10 cellular contexts compared by ENCODE assay signal in genomic region chr1:11787804-11788436, GRCh38. TPM values are rescaled to one million over a fixed set of nuclear protein-coding genes. Genes with fewer than 3 reads are reported as not detected.
DNase-seq lines count a peak whose midpoint lies in the region; ATAC-seq, FAIRE-seq and TF ChIP-seq lines count a peak whose summit lies in the region.
"Had no signal": no experiment of that assay in that cellular context is flagged by ENCODE, and none has a peak within 500 bp of the region (broad histone marks: within the 10 kb centered on the region; RNA-seq: fewer than 3 reads in every experiment).

No MANE protein-coding gene starts in this region.

- H3K27me3 ChIP-seq in H7 (ENCODE audit: control insufficient read depth, insufficient read depth, low read length) = no peaks in the 10 kb centered on the region
- H3K27me3 ChIP-seq in lower lobe of right lung (ENCODE audit: low read depth) = no peaks in the 10 kb centered on the region
- no peaks in the 10 kb centered on the region for H3K27me3 ChIP-seq in small intestine (ENCODE audit: control insufficient read depth in 2 of 2, insufficient read depth in 2 of 2, low read length in 2 of 2)
- H3K27me3 ChIP-seq: brain microvascular endothelial cell had no signal

- H3K27ac ChIP-seq in cingulate gyrus (ENCODE audit: low read depth, low read length) = peak overlapping the region; percentile 63
- peak overlapping the region; percentile 93 for H3K27ac ChIP-seq in lower lobe of right lung
- H3K27ac ChIP-seq in small intestine (ENCODE audit: low read depth in 1 of 2, low read length in 1 of 2) = peak overlapping the region; percentile 12 to 95
- H3K27ac ChIP-seq: brain microvascular endothelial cell had no signal

- H3K4me1 ChIP-seq in lower lobe of right lung (peaks cover 88% of the 10 kb centered on the region), small intestine (ENCODE audit: control insufficient read depth in 2 of 2, insufficient read depth in 1 of 2, low read depth in 1 of 2, low read length in 1 of 2) (peaks cover 3 to 14% of the 10 kb centered on the region in 2 donors)

- no peaks in the 10 kb centered on the region for H3K9me3 ChIP-seq in lower lobe of right lung
- H3K9me3 ChIP-seq in small intestine (ENCODE audit: control insufficient read depth, low read depth) = no peaks in the 10 kb centered on the region

- FAIRE-seq in small intestine (lab: Jason Lieb, UNC) = no peak

- peaks cover 7% of the 10 kb centered on the region for H3K36me3 ChIP-seq in H7 (replicated peaks; ENCODE audit: control insufficient read depth, insufficient read depth, low read length)
- H3K36me3 ChIP-seq in lower lobe of right lung = peaks cover 29% of the 10 kb centered on the region
- H3K36me3 ChIP-seq in small intestine (ENCODE audit: control insufficient read depth in 2 of 2, insufficient read depth in 2 of 2, low read length in 2 of 2) = no peaks in the 10 kb centered on the region
- H3K36me3 ChIP-seq: brain microvascular endothelial cell had no signal

- no peak for TF ChIP-seq CTCF in lower lobe of right lung (IDR thresholded peaks at IDR 0.05)

- intact Hi-C loops in lower lobe of right lung (cut with DNase I) = no loop called here

- H3K4me3 ChIP-seq in H7 (ENCODE audit: insufficient read depth, low read depth, low read length) = no peak overlapping the region
- peak overlapping the region; percentile 18 for H3K4me3 ChIP-seq in lower lobe of right lung
- no peak overlapping the region for H3K4me3 ChIP-seq in small intestine (ENCODE audit: low read depth in 1 of 2, low read length in 2 of 2)

- WGBS in small intestine, 3 donors = 76 to 82% (median 81%) methylated on average over 14 of the region's 14 CpGs

- DNase-seq in H7 (peak; percentile 75), lower lobe of right lung (no peak), small intestine (no peak), SHP77 treated with DMSO at 0.1 percent for 48 hours (lab: John Stamatoyannopoulos, UW) (no peak), NCI-H2107 treated with DMSO at 0.1 percent for 48 hours (lab: John Stamatoyannopoulos, UW; ENCODE audit: unreplicated experiment) (no peak), NCI-H2081 (lab: John Stamatoyannopoulos, UW) (no peak), NCI-H2196 treated with DMSO at 0.1 percent for 48 hours (lab: John Stamatoyannopoulos, UW; ENCODE audit: unreplicated experiment) (no peak)
- DNase-seq: brain microvascular endothelial cell had no signal

- no peak for ATAC-seq in lower lobe of right lung

RNA-seq across cellular contexts. Expression of gene MTHFR, which starts 17.8 kb away (rescaled TPM):
- 18.9 and 19.5 TPM in 2 replicates for total RNA-seq in H7 (2014; rRNA removed; shearing (Covaris generic))
- 45.4 TPM for total RNA-seq in lower lobe of right lung
- 10 to 100 TPM; 11.2 to 20.1 (median 14.1) TPM for polyA plus RNA-seq in small intestine

RNA-seq across cellular contexts. Expression of gene CLCN6, which starts 18.1 kb away (rescaled TPM):
- 14.0 and 22.9 TPM in 2 replicates for total RNA-seq in H7 (2014; rRNA removed; shearing (Covaris generic))
- 29.2 TPM for total RNA-seq in lower lobe of right lung
- 10 to 100 TPM in 2 of 3 donors, 1 to 10 TPM in 1; 9.2 to 13.9 (median 10.4) TPM for polyA plus RNA-seq in small intestine

RNA-seq across cellular contexts. Expression of gene C1orf167, which starts 25.9 kb away (rescaled TPM):
- total RNA-seq in H7 (2014; rRNA removed; shearing (Covaris generic)) = 0.28 and 1.5 TPM in 2 replicates
- total RNA-seq in lower lobe of right lung = 2.2 TPM
- 1 to 10 TPM; 1.3 to 2.4 (median 1.4) TPM for polyA plus RNA-seq in small intestine
- polyA plus RNA-seq: IgD-negative memory B cell had no signal

RNA-seq across cellular contexts. Expression of gene AGTRAP, which starts 52.0 kb away (rescaled TPM):
- 162 and 166 TPM in 2 replicates for total RNA-seq in H7 (2014; rRNA removed; shearing (Covaris generic))
- 64.5 TPM for total RNA-seq in lower lobe of right lung
- 10 to 100 TPM in 1 of 3 donors, 1 to 10 TPM in 2; 5.6 to 54.9 (median 9.5) TPM for polyA plus RNA-seq in small intestine

RNA-seq across cellular contexts. Expression of gene NPPA, which starts 59.7 kb away (rescaled TPM):
- 0.85 TPM in 1 of 2 replicates, not detected in the other for total RNA-seq in H7 (2014; rRNA removed; shearing (Covaris generic))
- total RNA-seq in lower lobe of right lung = 2.6 TPM
- 10 to 100 TPM in 1 of 3 donors, 1 to 10 TPM in 1, not detected in 1; 1.4 to 22.4 TPM for polyA plus RNA-seq in small intestine
- polyA plus RNA-seq: IgD-negative memory B cell had no signal
